Comparison of ENCODE assay signal across 8 cellular contexts in the genomic region with DNA sequence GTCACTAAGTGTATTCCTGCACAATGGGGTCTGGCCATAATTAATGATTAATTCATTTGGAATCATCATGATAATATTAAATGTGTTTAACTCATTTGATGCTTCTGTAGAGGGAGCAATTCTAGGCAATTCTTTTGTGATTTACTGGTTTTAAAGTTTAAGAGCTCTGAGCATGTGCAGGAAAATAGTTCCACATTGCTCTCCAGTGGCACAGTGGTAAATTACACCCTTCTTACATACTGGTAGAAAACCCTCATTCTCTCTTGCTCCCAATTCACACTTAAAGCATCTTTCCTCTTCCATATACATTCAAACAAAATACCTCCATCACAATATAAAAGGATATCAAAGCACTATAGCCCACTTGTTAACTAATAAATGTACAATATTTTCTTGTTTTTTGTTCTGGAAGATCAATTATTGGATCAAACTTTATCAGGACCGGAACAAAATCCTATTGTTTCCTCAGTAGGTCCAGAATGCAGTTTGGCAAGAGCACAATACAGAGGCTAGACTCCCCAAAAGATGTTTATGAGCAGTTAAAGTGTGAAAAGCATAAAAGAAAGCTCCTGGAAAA.
A peak's percentile ranks its signal among the peaks of the same experiment; 100 is the strongest.
DNase-seq lines count a peak whose midpoint lies in the region; ATAC-seq, FAIRE-seq and TF ChIP-seq lines count a peak whose summit lies in the region.

No MANE protein-coding gene starts in this region.

- H3K27ac ChIP-seq in GM12878 (ENCODE audit: control insufficient read depth, insufficient read depth) (no peak overlapping the region), mesendoderm (ENCODE audit: low read depth, low read length) (no peak overlapping the region)

- no peak overlapping the region for H2AK5ac ChIP-seq in mesendoderm (ENCODE audit: low read length)

- in situ Hi-C loops in GM12878 (cut with MboI) = loop anchor here (25.0 kb wide), 1 partner anchor 1718 kb away; no protein-coding TSS in a partner anchor

- peak; percentile 48 for TF ChIP-seq RAD21 in GM12878 (IDR thresholded peaks at IDR 0.05; ENCODE audit: insufficient read depth, low read depth, low read length)

- H3K4me3 ChIP-seq in NB4 (ENCODE audit: low read depth, low read length) = no peak overlapping the region
- H3K4me3 ChIP-seq in GM12878 = no peak overlapping the region
- no peak overlapping the region for H3K4me3 ChIP-seq in mesendoderm (ENCODE audit: low read length)

- DNase-seq in NB4 (ENCODE audit: low read depth) = peak; percentile 52
- DNase-seq in GM12878 (ENCODE audit: low read depth, low spot score) = peak; percentile 3
- peak; percentile 56 for DNase-seq in mesendoderm
- no peak for DNase-seq in activated CD4-positive, alpha-beta T cell treated with anti-CD3 and anti-CD28 coated beads, Interleukin-2, amount 10 ng/mL, durations not matched to agents 7 days and 5 days
- no peak for DNase-seq in NK-92 (lab: John Stamatoyannopoulos, UW; ENCODE audit: unreplicated experiment)
- no peak for DNase-seq in activated T-cell treated with anti-CD3 and anti-CD28 coated beads, Interleukin-2, amount 50 U/mL, for 1 hour

- no peak overlapping the region for H3K4me3 Mint-ChIP-seq in activated CD4-positive, alpha-beta T cell treated with anti-CD3 and anti-CD28 coated beads, Interleukin-2, amount 10 ng/mL, durations not matched to agents 7 days and 5 days

- H3K23ac ChIP-seq in mesendoderm (ENCODE audit: low read length) = no peak overlapping the region

- 26% methylated on average over 1 of the region's 1 CpG for WGBS in GM12878 (ENCODE audit: insufficient coverage, insufficient replicate concordance, low lambda C conversion rate, missing lambda C conversion rate)
- WGBS in mesendoderm (ENCODE audit: extremely low coverage, insufficient coverage, low lambda C conversion rate) = no CpG with 5 or more reads among the region's 1 CpG

- H3K27me3 ChIP-seq in GM12878 (replicated peaks in 1 of 2; ENCODE audit: control insufficient read depth in 2 of 2, insufficient read depth in 2 of 2, low read length in 1 of 2) (no peaks in the 10 kb centered on the region), mesendoderm (ENCODE audit: insufficient read depth, low read length, poor library complexity) (no peaks in the 10 kb centered on the region)

- ATAC-seq in GM18498 (IDR thresholded peaks at IDR 0.05; ENCODE audit: unreplicated experiment) = peak; percentile 54
- peak; percentile 86 for ATAC-seq in GM12878

- H3K79me1 ChIP-seq in mesendoderm (ENCODE audit: low read length) = no peaks in the 10 kb centered on the region

- H3K36me3 ChIP-seq in GM12878 (ENCODE audit: control insufficient read depth in 2 of 2, insufficient read depth in 2 of 2, low read length in 1 of 2) (no peaks in the 10 kb centered on the region), mesendoderm (ENCODE audit: control insufficient read depth, insufficient read depth, low read length) (no peaks in the 10 kb centered on the region)

- no peaks in the 10 kb centered on the region for H4K20me1 ChIP-seq in GM12878 (ENCODE audit: control insufficient read depth, insufficient read depth)

- H3K9ac ChIP-seq in GM12878 (ENCODE audit: control insufficient read depth, insufficient read depth, low read length) = no peak overlapping the region
- H3K9ac ChIP-seq in mesendoderm (ENCODE audit: low read length) = no peak overlapping the region

- no peaks in the 10 kb centered on the region for H3K4me1 Mint-ChIP-seq in activated CD4-positive, alpha-beta T cell treated with anti-CD3 and anti-CD28 coated beads, Interleukin-2, amount 10 ng/mL, durations not matched to agents 7 days and 5 days

- H2AFZ ChIP-seq in GM12878 (ENCODE audit: control insufficient read depth, low read depth, low read length) = no peak overlapping the region

- TF ChIP-seq EP300 in GM12878 (IDR thresholded peaks at IDR 0.05; ENCODE audit: borderline replicate concordance in 1 of 2, control insufficient read depth in 1 of 2, low read depth in 2 of 2, low read length in 2 of 2) = no peak

- BruUV-seq in GM12878 (replicated peaks; lab: Mats Ljungman, UMichigan) = no TSS peak

- H2BK5ac ChIP-seq in mesendoderm (ENCODE audit: low read length) = no peak overlapping the region

- no peak overlapping the region for H2BK15ac ChIP-seq in mesendoderm (replicated peaks; ENCODE audit: low read depth)

- intact Hi-C loops in GM12878 (cut with micrococcal nuclease; ENCODE audit: unreplicated experiment) = loop anchor here (10.0 kb wide), 1 partner anchor 1765 kb away; no protein-coding TSS in a partner anchor

- H3K18ac ChIP-seq in mesendoderm (ENCODE audit: low read length) = no peak overlapping the region

- CTCF ChIA-PET in GM12878 (lab: Yijun Ruan, JAX) = interaction anchor here (0.9 to 2.0 kb wide), 6 partner anchors 10 to 1712 kb away, joined by 3 to 10 read pairs (median 4); no protein-coding TSS in a partner anchor
- CTCF ChIA-PET in activated CD4-positive, alpha-beta T cell treated with anti-CD3 and anti-CD28 coated beads, Interleukin-2, amount 10 ng/mL, durations not matched to agents 7 days and 5 days (lab: Charles Lee) = no interaction called here

- POLR2A ChIA-PET in GM12878 (lab: Charles Lee) = no interaction called here
- POLR2A ChIA-PET in activated CD4-positive, alpha-beta T cell treated with anti-CD3 and anti-CD28 coated beads, Interleukin-2, amount 10 ng/mL, durations not matched to agents 7 days and 5 days (lab: Charles Lee) = no interaction called here

- FAIRE-seq in A204.1 (lab: Jason Lieb, UNC) (peak; percentile 78), GM12878 (lab: Jason Lieb, UNC) (no peak)

- peak; percentile 35 for TF ChIP-seq CTCF in NB4 (IDR thresholded peaks at IDR 0.05; ENCODE audit: low read depth, low read length)
- peak; percentile 51 to 62 (median 52); a peak in 5 of 6 replicates for TF ChIP-seq CTCF in GM12878 (IDR thresholded peaks at IDR 0.05 in 2 of 3, conservative IDR thresholded peaks at IDR 0.05 in 1 of 3; ENCODE audit: control insufficient read depth in 2 of 3, extremely low read depth in 1 of 3, insufficient read depth in 1 of 3, low read depth in 3 of 3, low read length in 3 of 3)

- no peaks in the 10 kb centered on the region for H3K9me3 Mint-ChIP-seq in activated CD4-positive, alpha-beta T cell treated with anti-CD3 and anti-CD28 coated beads, Interleukin-2, amount 10 ng/mL, durations not matched to agents 7 days and 5 days

- H3K56ac ChIP-seq in mesendoderm (ENCODE audit: low read length) = no peak overlapping the region

- H3K27me3 Mint-ChIP-seq in activated CD4-positive, alpha-beta T cell treated with anti-CD3 and anti-CD28 coated beads, Interleukin-2, amount 10 ng/mL, durations not matched to agents 7 days and 5 days = no peaks in the 10 kb centered on the region

- H3K4me1 ChIP-seq in GM12878 (ENCODE audit: control insufficient read depth, insufficient read depth, low read length) (no peaks in the 10 kb centered on the region), mesendoderm (ENCODE audit: control insufficient read depth, low read depth, low read length) (no peaks in the 10 kb centered on the region)

- no peak overlapping the region for H4K5ac ChIP-seq in mesendoderm (ENCODE audit: low read length)

- H4K8ac ChIP-seq in mesendoderm (ENCODE audit: low read depth, low read length) = no peak overlapping the region

- H3K4me2 ChIP-seq in GM12878 (ENCODE audit: control insufficient read depth, insufficient read depth) = no peak overlapping the region
- H3K4me2 ChIP-seq in mesendoderm (ENCODE audit: low read length) = no peak overlapping the region

- H3K79me2 ChIP-seq in GM12878 (ENCODE audit: control insufficient read depth, insufficient read depth, low read length) = no peaks in the 10 kb centered on the region
- H3K79me2 ChIP-seq in mesendoderm (ENCODE audit: control insufficient read depth, insufficient read depth, low read length) = no peaks in the 10 kb centered on the region

- SMC1A ChIA-PET in GM12878 (lab: Charles Lee; ENCODE audit: uncharacterized antibody, unreplicated experiment) = interaction anchor here (0.6 to 1.7 kb wide), 5 partner anchors 11 to 1712 kb away, joined by 3 to 5 read pairs (median 3); no protein-coding TSS in a partner anchor

- RAD21 ChIA-PET in GM12878 (lab: Charles Lee; ENCODE audit: unreplicated experiment) = interaction anchor here (1.1 to 1.5 kb wide), 2 partner anchors 51 to 1712 kb away, joined by 3 to 5 read pairs; no protein-coding TSS in a partner anchor

- H3K36me3 Mint-ChIP-seq in activated CD4-positive, alpha-beta T cell treated with anti-CD3 and anti-CD28 coated beads, Interleukin-2, amount 10 ng/mL, durations not matched to agents 7 days and 5 days (ENCODE audit: low read depth) = no peaks in the 10 kb centered on the region

- no peak overlapping the region for H3K27ac Mint-ChIP-seq in activated CD4-positive, alpha-beta T cell treated with anti-CD3 and anti-CD28 coated beads, Interleukin-2, amount 10 ng/mL, durations not matched to agents 7 days and 5 days

- TF ChIP-seq POLR2A in NB4 (IDR thresholded peaks at IDR 0.05; ENCODE audit: extremely low read depth, insufficient read length) (no peak), GM12878 (IDR thresholded peaks at IDR 0.05; ENCODE audit: low read depth, low read length) (no peak)

- H2BK120ac ChIP-seq in mesendoderm (ENCODE audit: low read depth, low read length) = no peak overlapping the region

- no peak overlapping the region for H3K4ac ChIP-seq in mesendoderm (ENCODE audit: low read depth, low read length)

- H3K9me3 ChIP-seq in GM12878 (replicated peaks; ENCODE audit: control insufficient read depth, insufficient read depth, low read length) = no peaks in the 10 kb centered on the region

TF ChIP-seq in GM12878, 131 proteins besides CTCF, POLR2A, EP300 and RAD21 (continues in another document):
- TF ChIP-seq SMC3 (IDR thresholded peaks at IDR 0.05; ENCODE audit: borderline replicate concordance, low read length) = peak; percentile 32; the same call in 1 of the 2 replicates
- no peak for TF ChIP-seq BRCA1 (IDR thresholded peaks at IDR 0.05; ENCODE audit: low read depth, low read length)

Comparison
In these comparisons a context has a peak if more than half of its experiments do, and no peak if none do; other contexts are left out.
1. DNase-seq: peak in NB4 (single experiment), GM12878 (single experiment) and mesendoderm (single experiment); none in activated CD4-positive, alpha-beta T cell treated with anti-CD3 and anti-CD28 coated beads, Interleukin-2, amount 10 ng/mL, durations not matched to agents 7 days and 5 days (single experiment), NK-92 (single experiment) and activated T-cell treated with anti-CD3 and anti-CD28 coated beads, Interleukin-2, amount 50 U/mL, for 1 hour (single experiment).